1 cellular context compared by ENCODE assay signal in genomic region chr10:1240341-1240775, GRCh38.
TF ChIP-seq lines count a peak whose summit lies in the region.

No MANE protein-coding gene starts in this region.

TF ChIP-seq in WTC11, 78 proteins besides CTCF, POLR2A, EP300 and RAD21 (continued from another document and continues in another):
- TF ChIP-seq, protein P1, sequence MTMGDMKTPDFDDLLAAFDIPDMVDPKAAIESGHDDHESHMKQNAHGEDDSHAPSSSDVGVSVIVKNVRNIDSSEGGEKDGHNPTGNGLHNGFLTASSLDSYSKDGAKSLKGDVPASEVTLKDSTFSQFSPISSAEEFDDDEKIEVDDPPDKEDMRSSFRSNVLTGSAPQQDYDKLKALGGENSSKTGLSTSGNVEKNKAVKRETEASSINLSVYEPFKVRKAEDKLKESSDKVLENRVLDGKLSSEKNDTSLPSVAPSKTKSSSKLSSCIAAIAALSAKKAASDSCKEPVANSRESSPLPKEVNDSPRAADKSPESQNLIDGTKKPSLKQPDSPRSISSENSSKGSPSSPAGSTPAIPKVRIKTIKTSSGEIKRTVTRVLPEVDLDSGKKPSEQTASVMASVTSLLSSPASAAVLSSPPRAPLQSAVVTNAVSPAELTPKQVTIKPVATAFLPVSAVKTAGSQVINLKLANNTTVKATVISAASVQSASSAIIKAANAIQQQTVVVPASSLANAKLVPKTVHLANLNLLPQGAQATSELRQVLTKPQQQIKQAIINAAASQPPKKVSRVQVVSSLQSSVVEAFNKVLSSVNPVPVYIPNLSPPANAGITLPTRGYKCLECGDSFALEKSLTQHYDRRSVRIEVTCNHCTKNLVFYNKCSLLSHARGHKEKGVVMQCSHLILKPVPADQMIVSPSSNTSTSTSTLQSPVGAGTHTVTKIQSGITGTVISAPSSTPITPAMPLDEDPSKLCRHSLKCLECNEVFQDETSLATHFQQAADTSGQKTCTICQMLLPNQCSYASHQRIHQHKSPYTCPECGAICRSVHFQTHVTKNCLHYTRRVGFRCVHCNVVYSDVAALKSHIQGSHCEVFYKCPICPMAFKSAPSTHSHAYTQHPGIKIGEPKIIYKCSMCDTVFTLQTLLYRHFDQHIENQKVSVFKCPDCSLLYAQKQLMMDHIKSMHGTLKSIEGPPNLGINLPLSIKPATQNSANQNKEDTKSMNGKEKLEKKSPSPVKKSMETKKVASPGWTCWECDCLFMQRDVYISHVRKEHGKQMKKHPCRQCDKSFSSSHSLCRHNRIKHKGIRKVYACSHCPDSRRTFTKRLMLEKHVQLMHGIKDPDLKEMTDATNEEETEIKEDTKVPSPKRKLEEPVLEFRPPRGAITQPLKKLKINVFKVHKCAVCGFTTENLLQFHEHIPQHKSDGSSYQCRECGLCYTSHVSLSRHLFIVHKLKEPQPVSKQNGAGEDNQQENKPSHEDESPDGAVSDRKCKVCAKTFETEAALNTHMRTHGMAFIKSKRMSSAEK (CRISPR knock-in tag; IDR thresholded peaks at IDR 0.05; ENCODE audit: borderline replicate concordance) = peak; percentile 59; the same call in 1 of the 2 replicates
- TF ChIP-seq ZBTB43 (CRISPR knock-in tag; IDR thresholded peaks at IDR 0.05) (no peak), ELF4 (CRISPR knock-in tag; IDR thresholded peaks at IDR 0.05; ENCODE audit: low read depth) (no peak), ETV6 (CRISPR knock-in tag; IDR thresholded peaks at IDR 0.05) (peak; percentile 43; the same call in 1 of the 2 replicates), GTF2I (CRISPR knock-in tag; conservative IDR thresholded peaks at IDR 0.05) (no peak), ZMAT4 (CRISPR knock-in tag; IDR thresholded peaks at IDR 0.05) (no peak), ZNF423 (CRISPR knock-in tag; IDR thresholded peaks at IDR 0.05) (peak; percentile 87), CREM (CRISPR knock-in tag; IDR thresholded peaks at IDR 0.05) (no peak), SMAD3 (CRISPR knock-in tag; IDR thresholded peaks at IDR 0.05; ENCODE audit: borderline replicate concordance) (no peak), RELA (CRISPR knock-in tag; IDR thresholded peaks at IDR 0.05; ENCODE audit: borderline replicate concordance) (no peak), MXD4 (CRISPR knock-in tag; IDR thresholded peaks at IDR 0.05; ENCODE audit: borderline replicate concordance) (no peak), NR2C2 (CRISPR knock-in tag; IDR thresholded peaks at IDR 0.05) (no peak), FOXJ3 (CRISPR knock-in tag; IDR thresholded peaks at IDR 0.05; ENCODE audit: borderline replicate concordance) (no peak), ZNF416 (CRISPR knock-in tag; IDR thresholded peaks at IDR 0.05) (no peak), MYBL2 (CRISPR knock-in tag; IDR thresholded peaks at IDR 0.05) (no peak), ZNF396 (CRISPR knock-in tag; IDR thresholded peaks at IDR 0.05; ENCODE audit: borderline replicate concordance) (no peak), ATF1 (CRISPR knock-in tag; IDR thresholded peaks at IDR 0.05) (no peak), NR1H2 (CRISPR knock-in tag; IDR thresholded peaks at IDR 0.05) (no peak), ZNF232 (CRISPR knock-in tag; IDR thresholded peaks at IDR 0.05) (no peak), ESRRA (CRISPR knock-in tag; IDR thresholded peaks at IDR 0.05; ENCODE audit: borderline replicate concordance) (no peak), HMGXB4 (CRISPR knock-in tag; IDR thresholded peaks at IDR 0.05) (no peak), SMAD4 (CRISPR knock-in tag; IDR thresholded peaks at IDR 0.05) (no peak), ZNF138 (CRISPR knock-in tag; conservative IDR thresholded peaks at IDR 0.05) (0 out of 2 replicates have a peak, but pooled peaks have one; percentile 45), FOXP1 (CRISPR knock-in tag; IDR thresholded peaks at IDR 0.05; ENCODE audit: borderline replicate concordance) (peak; percentile 68; the same call in 1 of the 2 replicates), TP53 (CRISPR knock-in tag; IDR thresholded peaks at IDR 0.05) (no peak; the same call in 1 of the 2 replicates), HMGA2 (CRISPR knock-in tag; IDR thresholded peaks at IDR 0.05) (no peak), CBFB (CRISPR knock-in tag; IDR thresholded peaks at IDR 0.05; ENCODE audit: low read depth) (no peak), FOXK1 (CRISPR knock-in tag; IDR thresholded peaks at IDR 0.05) (peak; percentile 56; the same call in 1 of the 2 replicates), CDX4 (CRISPR knock-in tag; IDR thresholded peaks at IDR 0.05; ENCODE audit: borderline replicate concordance) (no peak)
- TF ChIP-seq, protein P2, sequence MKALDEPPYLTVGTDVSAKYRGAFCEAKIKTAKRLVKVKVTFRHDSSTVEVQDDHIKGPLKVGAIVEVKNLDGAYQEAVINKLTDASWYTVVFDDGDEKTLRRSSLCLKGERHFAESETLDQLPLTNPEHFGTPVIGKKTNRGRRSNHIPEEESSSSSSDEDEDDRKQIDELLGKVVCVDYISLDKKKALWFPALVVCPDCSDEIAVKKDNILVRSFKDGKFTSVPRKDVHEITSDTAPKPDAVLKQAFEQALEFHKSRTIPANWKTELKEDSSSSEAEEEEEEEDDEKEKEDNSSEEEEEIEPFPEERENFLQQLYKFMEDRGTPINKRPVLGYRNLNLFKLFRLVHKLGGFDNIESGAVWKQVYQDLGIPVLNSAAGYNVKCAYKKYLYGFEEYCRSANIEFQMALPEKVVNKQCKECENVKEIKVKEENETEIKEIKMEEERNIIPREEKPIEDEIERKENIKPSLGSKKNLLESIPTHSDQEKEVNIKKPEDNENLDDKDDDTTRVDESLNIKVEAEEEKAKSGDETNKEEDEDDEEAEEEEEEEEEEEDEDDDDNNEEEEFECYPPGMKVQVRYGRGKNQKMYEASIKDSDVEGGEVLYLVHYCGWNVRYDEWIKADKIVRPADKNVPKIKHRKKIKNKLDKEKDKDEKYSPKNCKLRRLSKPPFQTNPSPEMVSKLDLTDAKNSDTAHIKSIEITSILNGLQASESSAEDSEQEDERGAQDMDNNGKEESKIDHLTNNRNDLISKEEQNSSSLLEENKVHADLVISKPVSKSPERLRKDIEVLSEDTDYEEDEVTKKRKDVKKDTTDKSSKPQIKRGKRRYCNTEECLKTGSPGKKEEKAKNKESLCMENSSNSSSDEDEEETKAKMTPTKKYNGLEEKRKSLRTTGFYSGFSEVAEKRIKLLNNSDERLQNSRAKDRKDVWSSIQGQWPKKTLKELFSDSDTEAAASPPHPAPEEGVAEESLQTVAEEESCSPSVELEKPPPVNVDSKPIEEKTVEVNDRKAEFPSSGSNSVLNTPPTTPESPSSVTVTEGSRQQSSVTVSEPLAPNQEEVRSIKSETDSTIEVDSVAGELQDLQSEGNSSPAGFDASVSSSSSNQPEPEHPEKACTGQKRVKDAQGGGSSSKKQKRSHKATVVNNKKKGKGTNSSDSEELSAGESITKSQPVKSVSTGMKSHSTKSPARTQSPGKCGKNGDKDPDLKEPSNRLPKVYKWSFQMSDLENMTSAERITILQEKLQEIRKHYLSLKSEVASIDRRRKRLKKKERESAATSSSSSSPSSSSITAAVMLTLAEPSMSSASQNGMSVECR (CRISPR knock-in tag; IDR thresholded peaks at IDR 0.05; ENCODE audit: borderline replicate concordance) = no peak
- TF ChIP-seq, protein P3, sequence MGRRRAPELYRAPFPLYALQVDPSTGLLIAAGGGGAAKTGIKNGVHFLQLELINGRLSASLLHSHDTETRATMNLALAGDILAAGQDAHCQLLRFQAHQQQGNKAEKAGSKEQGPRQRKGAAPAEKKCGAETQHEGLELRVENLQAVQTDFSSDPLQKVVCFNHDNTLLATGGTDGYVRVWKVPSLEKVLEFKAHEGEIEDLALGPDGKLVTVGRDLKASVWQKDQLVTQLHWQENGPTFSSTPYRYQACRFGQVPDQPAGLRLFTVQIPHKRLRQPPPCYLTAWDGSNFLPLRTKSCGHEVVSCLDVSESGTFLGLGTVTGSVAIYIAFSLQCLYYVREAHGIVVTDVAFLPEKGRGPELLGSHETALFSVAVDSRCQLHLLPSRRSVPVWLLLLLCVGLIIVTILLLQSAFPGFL (CRISPR knock-in tag; IDR thresholded peaks at IDR 0.05; ENCODE audit: borderline replicate concordance) = no peak
- TF ChIP-seq, protein P4, sequence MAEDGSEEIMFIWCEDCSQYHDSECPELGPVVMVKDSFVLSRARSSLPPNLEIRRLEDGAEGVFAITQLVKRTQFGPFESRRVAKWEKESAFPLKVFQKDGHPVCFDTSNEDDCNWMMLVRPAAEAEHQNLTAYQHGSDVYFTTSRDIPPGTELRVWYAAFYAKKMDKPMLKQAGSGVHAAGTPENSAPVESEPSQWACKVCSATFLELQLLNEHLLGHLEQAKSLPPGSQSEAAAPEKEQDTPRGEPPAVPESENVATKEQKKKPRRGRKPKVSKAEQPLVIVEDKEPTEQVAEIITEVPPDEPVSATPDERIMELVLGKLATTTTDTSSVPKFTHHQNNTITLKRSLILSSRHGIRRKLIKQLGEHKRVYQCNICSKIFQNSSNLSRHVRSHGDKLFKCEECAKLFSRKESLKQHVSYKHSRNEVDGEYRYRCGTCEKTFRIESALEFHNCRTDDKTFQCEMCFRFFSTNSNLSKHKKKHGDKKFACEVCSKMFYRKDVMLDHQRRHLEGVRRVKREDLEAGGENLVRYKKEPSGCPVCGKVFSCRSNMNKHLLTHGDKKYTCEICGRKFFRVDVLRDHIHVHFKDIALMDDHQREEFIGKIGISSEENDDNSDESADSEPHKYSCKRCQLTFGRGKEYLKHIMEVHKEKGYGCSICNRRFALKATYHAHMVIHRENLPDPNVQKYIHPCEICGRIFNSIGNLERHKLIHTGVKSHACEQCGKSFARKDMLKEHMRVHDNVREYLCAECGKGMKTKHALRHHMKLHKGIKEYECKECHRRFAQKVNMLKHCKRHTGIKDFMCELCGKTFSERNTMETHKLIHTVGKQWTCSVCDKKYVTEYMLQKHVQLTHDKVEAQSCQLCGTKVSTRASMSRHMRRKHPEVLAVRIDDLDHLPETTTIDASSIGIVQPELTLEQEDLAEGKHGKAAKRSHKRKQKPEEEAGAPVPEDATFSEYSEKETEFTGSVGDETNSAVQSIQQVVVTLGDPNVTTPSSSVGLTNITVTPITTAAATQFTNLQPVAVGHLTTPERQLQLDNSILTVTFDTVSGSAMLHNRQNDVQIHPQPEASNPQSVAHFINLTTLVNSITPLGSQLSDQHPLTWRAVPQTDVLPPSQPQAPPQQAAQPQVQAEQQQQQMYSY (CRISPR knock-in tag; IDR thresholded peaks at IDR 0.05) = no peak
- TF ChIP-seq, protein P5, sequence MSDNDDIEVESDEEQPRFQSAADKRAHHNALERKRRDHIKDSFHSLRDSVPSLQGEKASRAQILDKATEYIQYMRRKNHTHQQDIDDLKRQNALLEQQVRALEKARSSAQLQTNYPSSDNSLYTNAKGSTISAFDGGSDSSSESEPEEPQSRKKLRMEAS (CRISPR knock-in tag; IDR thresholded peaks at IDR 0.05) = no peak
- TF ChIP-seq, protein P6, sequence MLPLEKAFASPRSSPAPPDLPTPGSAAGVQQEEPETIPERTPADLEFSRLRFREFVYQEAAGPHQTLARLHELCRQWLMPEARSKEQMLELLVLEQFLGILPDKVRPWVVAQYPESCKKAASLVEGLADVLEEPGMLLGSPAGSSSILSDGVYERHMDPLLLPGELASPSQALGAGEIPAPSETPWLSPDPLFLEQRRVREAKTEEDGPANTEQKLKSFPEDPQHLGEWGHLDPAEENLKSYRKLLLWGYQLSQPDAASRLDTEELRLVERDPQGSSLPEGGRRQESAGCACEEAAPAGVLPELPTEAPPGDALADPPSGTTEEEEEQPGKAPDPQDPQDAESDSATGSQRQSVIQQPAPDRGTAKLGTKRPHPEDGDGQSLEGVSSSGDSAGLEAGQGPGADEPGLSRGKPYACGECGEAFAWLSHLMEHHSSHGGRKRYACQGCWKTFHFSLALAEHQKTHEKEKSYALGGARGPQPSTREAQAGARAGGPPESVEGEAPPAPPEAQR (CRISPR knock-in tag; IDR thresholded peaks at IDR 0.05) = no peak
- TF ChIP-seq, protein P7, sequence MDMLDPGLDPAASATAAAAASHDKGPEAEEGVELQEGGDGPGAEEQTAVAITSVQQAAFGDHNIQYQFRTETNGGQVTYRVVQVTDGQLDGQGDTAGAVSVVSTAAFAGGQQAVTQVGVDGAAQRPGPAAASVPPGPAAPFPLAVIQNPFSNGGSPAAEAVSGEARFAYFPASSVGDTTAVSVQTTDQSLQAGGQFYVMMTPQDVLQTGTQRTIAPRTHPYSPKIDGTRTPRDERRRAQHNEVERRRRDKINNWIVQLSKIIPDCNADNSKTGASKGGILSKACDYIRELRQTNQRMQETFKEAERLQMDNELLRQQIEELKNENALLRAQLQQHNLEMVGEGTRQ (CRISPR knock-in tag; IDR thresholded peaks at IDR 0.05) = peak; percentile 33; the same call in 1 of the 2 replicates
- TF ChIP-seq, protein P8, sequence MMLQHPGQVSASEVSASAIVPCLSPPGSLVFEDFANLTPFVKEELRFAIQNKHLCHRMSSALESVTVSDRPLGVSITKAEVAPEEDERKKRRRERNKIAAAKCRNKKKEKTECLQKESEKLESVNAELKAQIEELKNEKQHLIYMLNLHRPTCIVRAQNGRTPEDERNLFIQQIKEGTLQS (CRISPR knock-in tag; conservative IDR thresholded peaks at IDR 0.05) = no peak
